7 cellular contexts compared by ENCODE assay signal in genomic region chr4:99949999-99950912, GRCh38. TPM values are rescaled to one million over a fixed set of nuclear protein-coding genes. Genes with fewer than 3 reads are reported as not detected.
A peak's percentile ranks its signal among the peaks of the same experiment; 100 is the strongest.
DNase-seq lines count a peak whose midpoint lies in the region; ATAC-seq and TF ChIP-seq lines count a peak whose summit lies in the region.

H2AZ1 (minus strand) TSS chr4:99950275; CDS start chr4:99950170, 105 bp downstream.

- peak within 1 kb of the TSS; percentile 90 for H3K27ac ChIP-seq in hepatocyte

- H4K20me1 ChIP-seq in hepatocyte (ENCODE audit: insufficient read depth, poor library complexity, severe bottlenecking) = no peaks in the 10 kb centered on the region

- WGBS in hepatocyte (ENCODE audit: low lambda C conversion rate, missing lambda C conversion rate) = under 1% methylated on average over 45 of the region's 76 CpGs

- H3K4me3 ChIP-seq in hepatocyte = peak within 1 kb of the TSS; percentile 90

- no peaks in the 10 kb centered on the region for H3K9me2 ChIP-seq in hepatocyte (replicated peaks; ENCODE audit: insufficient read depth)

- H3K79me2 ChIP-seq in hepatocyte = peaks cover 31% of the 10 kb centered on the region

- ATAC-seq in GM18511 (IDR thresholded peaks at IDR 0.05; ENCODE audit: unreplicated experiment) (peak; percentile 62), HG03025 (IDR thresholded peaks at IDR 0.05; ENCODE audit: low FRiP score, unreplicated experiment) (peak; percentile 65)

- TF ChIP-seq CTCF in hepatocyte (IDR thresholded peaks at IDR 0.05; ENCODE audit: poor library complexity) = no peak

- DNase-seq in NCI-H2029 treated with DMSO at 0.1 percent for 48 hours (lab: John Stamatoyannopoulos, UW) (peak; percentile 98), T-helper 9 cell (peak; percentile 97), astrocyte of the hippocampus (ENCODE audit: low read depth, low spot score) (peak; percentile 99), hepatocyte (ENCODE audit: low spot score) (peak; percentile 100), renal cortical epithelial cell (ENCODE audit: low read depth) (peak; percentile 95)

- no peaks in the 10 kb centered on the region for H3K9me3 ChIP-seq in hepatocyte (ENCODE audit: low read depth)

- peaks cover 22% of the 10 kb centered on the region for H3K4me1 ChIP-seq in hepatocyte (ENCODE audit: insufficient read depth)

- peak within 1 kb of the TSS; percentile 83 for H2AFZ ChIP-seq in hepatocyte

- no peaks in the 10 kb centered on the region for H3K36me3 ChIP-seq in hepatocyte (replicated peaks; ENCODE audit: insufficient read depth, low read depth)

- no peaks in the 10 kb centered on the region for H3K27me3 ChIP-seq in hepatocyte

- H3K4me2 ChIP-seq in hepatocyte = peak within 1 kb of the TSS; percentile 93

RNA-seq across cellular contexts. Expression of gene H2AZ1, which starts in this region (rescaled TPM):
- 339 and 361 TPM in 2 replicates for total RNA-seq in hepatocyte
- 363 and 427 TPM in 2 replicates for polyA plus RNA-seq in hepatocyte
- 74.3 and 253 TPM in 2 replicates for total RNA-seq in renal cortical epithelial cell

Comparison
In these comparisons a context has a peak if more than half of its experiments do, and no peak if none do; other contexts are left out.
1. Peak in every context shown above with its lines: DNase-seq, ATAC-seq, H3K4me3 ChIP-seq and H3K27ac ChIP-seq.